ENCODE assay signal across 9 cellular contexts in the genomic region with DNA sequence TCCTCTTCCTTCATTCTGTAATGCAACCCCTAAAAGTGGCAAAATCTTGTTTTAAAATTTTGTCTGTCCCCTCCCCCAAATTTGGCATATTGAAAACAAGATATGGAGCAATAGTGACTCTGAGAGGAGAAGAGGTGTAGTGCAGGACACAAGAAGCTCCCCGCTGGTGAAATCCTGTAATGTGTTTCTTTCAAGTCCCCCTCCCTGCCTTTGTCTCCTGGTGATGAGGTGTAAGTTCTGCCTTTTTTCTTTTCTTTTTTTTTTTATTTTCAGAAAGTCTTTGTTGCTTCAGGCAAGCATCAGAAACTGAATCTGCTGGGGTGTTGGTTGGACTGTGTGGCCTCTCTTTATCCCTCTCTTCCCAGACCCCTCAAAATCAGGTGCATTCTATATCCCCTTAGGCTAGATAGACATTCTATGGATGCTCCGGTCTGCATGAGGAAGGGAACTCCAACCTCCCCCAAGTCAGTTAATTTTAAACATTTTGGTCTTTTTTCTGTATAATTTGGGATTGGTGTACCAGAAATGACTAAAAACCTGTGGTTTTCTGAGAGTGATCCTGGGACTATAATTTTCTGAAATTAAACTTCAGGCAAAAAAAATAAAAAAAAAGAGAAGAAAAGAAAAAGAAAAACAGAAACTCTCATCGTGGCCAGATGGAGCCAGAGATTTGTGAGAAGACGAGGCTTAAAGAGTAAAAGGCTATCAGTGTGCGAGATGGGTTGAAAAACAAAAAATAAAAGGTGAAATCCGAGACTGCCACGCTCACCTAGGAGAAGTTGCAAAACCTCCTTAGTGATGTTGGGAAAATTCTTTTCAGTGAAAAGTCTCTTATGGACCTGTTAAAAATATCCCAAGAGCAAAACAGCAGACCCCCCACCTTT. TPM values are rescaled to one million over a fixed set of nuclear protein-coding genes. Genes with fewer than 3 reads are reported as not detected.
DNase-seq lines count a peak whose midpoint lies in the region; ATAC-seq and TF ChIP-seq lines count a peak whose summit lies in the region.
"Had no signal": no experiment of that assay in that cellular context is flagged by ENCODE, and none has a peak within 500 bp of the region (broad histone marks: within the 10 kb centered on the region; RNA-seq: fewer than 3 reads in every experiment).

No MANE protein-coding gene starts in this region.

- no peak overlapping the region for H3K18ac ChIP-seq in H9 (ENCODE audit: insufficient read length, low read depth, low read length)

- H2BK5ac ChIP-seq in H9 (ENCODE audit: insufficient read length, low read length), result no peak overlapping the region

- H3K4ac ChIP-seq in H9 (ENCODE audit: low read depth, low read length), result no peak overlapping the region

- H3K36me3 Mint-ChIP-seq in H9 (ENCODE audit: insufficient read depth in 1 of 3, low read depth in 3 of 3), result no peaks in the 10 kb centered on the region

- H3K27ac ChIP-seq in H9 (ENCODE audit: insufficient read length, low read depth, low read length), result no peak overlapping the region

- peak overlapping the region; percentile 74 for H2AFZ ChIP-seq in H9 (ENCODE audit: low read length)

- H3K23ac ChIP-seq in H9 (ENCODE audit: insufficient read length, low read depth, low read length), result no peak overlapping the region

- no CpG with 5 or more reads among the region's 7 CpGs for WGBS in H9 (ENCODE audit: extremely low coverage, insufficient read length, low lambda C conversion rate)

- TF ChIP-seq CTCF in AG09309 (IDR thresholded peaks at IDR 0.05; ENCODE audit: control insufficient read depth, insufficient read depth, low read depth, low read length, missing control alignments), result peak; percentile 41
- peak; percentile 79 for TF ChIP-seq CTCF in H9 (conservative IDR thresholded peaks at IDR 0.05)

- H3K4me3 Mint-ChIP-seq in H9, result 0 out of 5 replicates have a peak overlapping the region, but pooled peaks of 1 of the 2 experiments have one; percentile 23
- H3K4me3 Mint-ChIP-seq: stimulated activated naive CD8-positive, alpha-beta T cell treated with anti-CD3 and anti-CD28 coated beads, Interleukin-15, Interleukin-2, amounts not matched to agents 100 ng/mL and 50 ng/mL, for 24 hours had no signal

- H3K27me3 Mint-ChIP-seq in H9 (ENCODE audit: low read depth), result peaks cover 4% of the 10 kb centered on the region

- H3K79me2 ChIP-seq in H9 (ENCODE audit: insufficient read depth, low read length), result no peaks in the 10 kb centered on the region

- no peak overlapping the region for H2BK20ac ChIP-seq in H9 (ENCODE audit: low read depth, low read length, poor library complexity, severe bottlenecking)

- H3K9me3 ChIP-seq in H9 (ENCODE audit: control insufficient read depth, low read depth, low read length), result no peaks in the 10 kb centered on the region

- no peaks in the 10 kb centered on the region for H3K79me1 ChIP-seq in H9 (ENCODE audit: insufficient read depth, low read depth, low read length, poor library complexity, severe bottlenecking)

- ATAC-seq in left cardiac atrium, result peak; percentile 39 to 51
- no peak for ATAC-seq in HG02884 (IDR thresholded peaks at IDR 0.05; ENCODE audit: unreplicated experiment)

- no peak overlapping the region for H3T11ph ChIP-seq in H9 (ENCODE audit: low read length)

- H2BK12ac ChIP-seq in H9 (ENCODE audit: insufficient read length, low read depth, low read length), result no peak overlapping the region

- H4K91ac ChIP-seq in H9 (ENCODE audit: insufficient read length, low read depth, low read length), result no peak overlapping the region

- no peak overlapping the region for H2BK120ac ChIP-seq in H9 (ENCODE audit: low read depth, low read length, poor library complexity, severe bottlenecking)

- H3K9me3 Mint-ChIP-seq in H9, result no peaks in the 10 kb centered on the region; a peak in 1 of 5 replicates
- H3K9me3 Mint-ChIP-seq: stimulated activated naive CD8-positive, alpha-beta T cell treated with anti-CD3 and anti-CD28 coated beads, Interleukin-15, Interleukin-2, amounts not matched to agents 100 ng/mL and 50 ng/mL, for 24 hours had no signal

- H3K27me3 ChIP-seq in H9 (ENCODE audit: insufficient read depth, low read length), result no peaks in the 10 kb centered on the region

- DNase-seq in AG09309 (ENCODE audit: low read depth) (no peak), H9 (peak; percentile 58), SIG-M5 (lab: John Stamatoyannopoulos, UW) (peak; percentile 4), left cardiac atrium (no peak), NCI-H1048 (lab: John Stamatoyannopoulos, UW) (no peak), T-helper 1 cell (no peak)
- DNase-seq in effector CD4-positive, alpha-beta T cell, result no peak

- no peaks in the 10 kb centered on the region for H3K23me2 ChIP-seq in H9 (ENCODE audit: insufficient read length, low read depth, low read length, poor library complexity, severe bottlenecking)

- H3K27ac Mint-ChIP-seq in H9, result peak overlapping the region; percentile 40 to 80 (median 49); a peak in 4 of 7 replicates
- H3K27ac Mint-ChIP-seq: stimulated activated naive CD8-positive, alpha-beta T cell treated with anti-CD3 and anti-CD28 coated beads, Interleukin-15, Interleukin-2, amounts not matched to agents 100 ng/mL and 50 ng/mL, for 24 hours had no signal

- no peaks in the 10 kb centered on the region for H4K20me1 ChIP-seq in H9 (ENCODE audit: control insufficient read depth, insufficient read depth, insufficient read length)

- H3K14ac ChIP-seq in H9 (ENCODE audit: insufficient read depth, low read length), result no peak overlapping the region

- no peak overlapping the region for H3K4me3 ChIP-seq in AG09309 (ENCODE audit: control insufficient read depth, low read depth, low read length)

- intact Hi-C loops in left cardiac atrium (cut with DNase I), result loop anchor here (1.0 to 5.0 kb wide), 2 partner anchors 51 to 52 kb away; no protein-coding TSS in a partner anchor

- no peak overlapping the region for H3K9ac ChIP-seq in H9 (ENCODE audit: extremely low read depth, insufficient read length, low read length)

- H3K56ac ChIP-seq in H9 (ENCODE audit: insufficient read length, low read depth, low read length), result no peak overlapping the region

- H3K4me2 ChIP-seq in H9 (ENCODE audit: insufficient read depth, insufficient read length, low read length), result no peak overlapping the region

- H4K5ac ChIP-seq in H9 (ENCODE audit: insufficient read length, low read depth, low read length), result no peak overlapping the region

- no peak overlapping the region for H2AK5ac ChIP-seq in H9 (ENCODE audit: insufficient read length, low read length)

- peaks cover 13 to 16% of the 10 kb centered on the region in 2 experiments for H3K4me1 Mint-ChIP-seq in H9

- H2BK15ac ChIP-seq in H9 (ENCODE audit: low read depth, low read length), result no peak overlapping the region

- no peak overlapping the region for H4K8ac ChIP-seq in H9 (replicated peaks; ENCODE audit: insufficient read length, low read depth, low read length)

- no peaks in the 10 kb centered on the region for H3K4me1 ChIP-seq in H9 (ENCODE audit: insufficient read depth, low read length)

RNA-seq across cellular contexts. Expression of a gene that starts 21.4 kb away (rescaled TPM):
- total RNA-seq in H9 (2021) (0.13 TPM in 1 of 2 replicates, not detected in the other), left cardiac atrium (1 to 10 TPM; 2.2 to 2.4 TPM)

RNA-seq across cellular contexts. Expression of a gene that starts 26.4 kb away (rescaled TPM):
- total RNA-seq in H9 (2021), result 77.6 and 84.2 TPM in 2 replicates
- 100 to 1,000 TPM; 200 to 270 TPM for total RNA-seq in left cardiac atrium

RNA-seq across cellular contexts. Expression of a gene that starts 45.0 kb away (rescaled TPM):
- not detected in 2 replicates for total RNA-seq in H9 (2021)
- not detected for total RNA-seq in left cardiac atrium

RNA-seq across cellular contexts. Expression of a gene that starts 57.6 kb away (rescaled TPM):
- total RNA-seq in H9 (2021), result not detected in 2 replicates
- total RNA-seq in left cardiac atrium, result 1 to 10 TPM in 1 of 2 donors, not detected in 1; 1.0 TPM

Comparison
In these comparisons a context has a peak if more than half of its experiments do, and no peak if none do; other contexts are left out.
1. DNase-seq: peak in H9 (single experiment) and SIG-M5 (single experiment); none in AG09309 (single experiment), left cardiac atrium (single experiment), effector CD4-positive, alpha-beta T cell (single experiment), NCI-H1048 (single experiment) and T-helper 1 cell (0 of 5).